ENCODE assay signal across 9 cellular contexts in genomic region chr10:69439350-69439739, GRCh38. TPM values are rescaled to one million over a fixed set of nuclear protein-coding genes. Genes with fewer than 3 reads are reported as not detected.
A peak's percentile ranks its signal among the peaks of the same experiment; 100 is the strongest.
DNase-seq lines count a peak whose midpoint lies in the region; ATAC-seq and TF ChIP-seq lines count a peak whose summit lies in the region.
"Had no signal": no experiment of that assay in that cellular context is flagged by ENCODE, and none has a peak within 500 bp of the region (broad histone marks: within the 10 kb centered on the region; RNA-seq: fewer than 3 reads in every experiment).

No MANE protein-coding gene starts in this region.

- H3K9me2 ChIP-seq in PC-9 (ENCODE audit: insufficient read depth), result no peaks in the 10 kb centered on the region

- peaks cover 44% of the 10 kb centered on the region for H3F3A ChIP-seq in PC-9 (ENCODE audit: insufficient read depth, low read depth)

- H3K27me3 ChIP-seq in PC-9 (ENCODE audit: insufficient read depth, low read depth), result no peaks in the 10 kb centered on the region

- peaks cover 63% of the 10 kb centered on the region for H3K4me1 ChIP-seq in PC-9 (replicated peaks; ENCODE audit: insufficient read depth)

- H2AFZ ChIP-seq in PC-9, result no peak overlapping the region

- H3K79me2 ChIP-seq in PC-9 (ENCODE audit: low read depth), result no peaks in the 10 kb centered on the region

- peak; percentile 55 for DNase-seq in ELR (ENCODE audit: low read depth)
- peak; percentile 77 to 80 for DNase-seq in PC-9
- DNase-seq in foreskin fibroblast, result peak; percentile 36 to 59
- peak; percentile 66 for DNase-seq in renal cortical epithelial cell (ENCODE audit: low read depth)
- DNase-seq in NCI-H2196 treated with DMSO at 0.1 percent for 48 hours (lab: John Stamatoyannopoulos, UW; ENCODE audit: unreplicated experiment), result no peak
- DNase-seq in mucosa of gallbladder (ENCODE audit: low spot score), result no peak
- DNase-seq: activated gamma-delta T cell had no signal

- no peaks in the 10 kb centered on the region for H3K9me3 ChIP-seq in PC-9 (ENCODE audit: insufficient read depth, low read depth)

- TF ChIP-seq CTCF in PC-9 (conservative IDR thresholded peaks at IDR 0.05) (0 out of 2 replicates have a peak, but pooled peaks have one; percentile 5), foreskin fibroblast (IDR thresholded peaks at IDR 0.05; ENCODE audit: low read depth, low read length) (no peak)

- intact Hi-C loops in PC-9 (cut with micrococcal nuclease; ENCODE audit: unreplicated experiment), result loop anchor here (1.0 kb wide), 1 partner anchor 19 kb away; no protein-coding TSS in a partner anchor

- H3K4me3 ChIP-seq in PC-9 (peak overlapping the region; percentile 42; the same call in 1 of the 2 replicates), foreskin fibroblast (ENCODE audit: low read depth in 1 of 2, low read length in 2 of 2) (no peak overlapping the region)

- BruUV-seq in PC-9 (replicated peaks; lab: Mats Ljungman, UMichigan), result no TSS peak

- ATAC-seq in GM19452 (IDR thresholded peaks at IDR 0.05; ENCODE audit: unreplicated experiment) (no peak), GM18519 (IDR thresholded peaks at IDR 0.05; ENCODE audit: low FRiP score, unreplicated experiment) (no peak)

- peak overlapping the region; percentile 96 for H3K27ac ChIP-seq in PC-9

- no peaks in the 10 kb centered on the region for H4K20me1 ChIP-seq in PC-9 (ENCODE audit: insufficient read depth)

- POLR2A ChIA-PET in PC-9 (lab: Charles Lee; ENCODE audit: unreplicated experiment), result interaction anchor here (0.7 to 0.8 kb wide), 2 partner anchors 11 to 15 kb away, joined by 3 to 5 read pairs; partner anchors contain the start of gene TSPAN15

- H3K36me3 ChIP-seq in PC-9 (ENCODE audit: low read depth), result no peaks in the 10 kb centered on the region

- H3K4me2 ChIP-seq in PC-9, result peak overlapping the region; percentile 80

- CTCF ChIA-PET in PC-9 (lab: Charles Lee), result interaction anchor here (4.1 kb wide), 1 partner anchor 11 kb away, joined by 33 read pairs; the partner anchor contains the start of gene TSPAN15

RNA-seq across cellular contexts. Expression of gene TSPAN15, which starts 11.9 kb away (rescaled TPM):
- 97.0 and 108 TPM in 2 replicates for total RNA-seq in PC-9 (2021)
- 56.6 and 63.0 TPM in 2 replicates for total RNA-seq in renal cortical epithelial cell
- total RNA-seq in mucosa of gallbladder, result 108 TPM

RNA-seq across cellular contexts. Expression of gene TACR2, which starts 22.6 kb away (rescaled TPM):
- total RNA-seq in PC-9 (2021) (0.23 TPM in 1 of 2 replicates, not detected in the other), renal cortical epithelial cell (0.05 TPM in 1 of 2 replicates, not detected in the other), mucosa of gallbladder (1.6 TPM)

Comparison
In these comparisons a context has a peak if more than half of its experiments do, and no peak if none do; other contexts are left out.
1. DNase-seq: peak in ELR (single experiment), PC-9 (2 of 2), foreskin fibroblast (2 of 2) and renal cortical epithelial cell (single experiment); none in NCI-H2196 treated with DMSO at 0.1 percent for 48 hours (single experiment) and mucosa of gallbladder (single experiment).